ENCODE assay signal across 1 cellular context in genomic region chr16:29760567-29761279, GRCh38.
TF ChIP-seq lines count a peak whose summit lies in the region.

No MANE protein-coding gene starts in this region.

TF ChIP-seq in liver, 16 proteins besides CTCF, POLR2A, EP300 and RAD21:
- TF ChIP-seq NR2F2 (IDR thresholded peaks at IDR 0.05): no peak
- peak; percentile 80 to 88 for TF ChIP-seq HNF4A (conservative IDR thresholded peaks at IDR 0.05)
- no peak for TF ChIP-seq FOXA2 (IDR thresholded peaks at IDR 0.05)
- TF ChIP-seq ATF3 (IDR thresholded peaks at IDR 0.05): no peak
- TF ChIP-seq TAF1 (conservative IDR thresholded peaks at IDR 0.05): no peak
- TF ChIP-seq SP1 (IDR thresholded peaks at IDR 0.05): peak; percentile 61
- TF ChIP-seq, protein P1, sequence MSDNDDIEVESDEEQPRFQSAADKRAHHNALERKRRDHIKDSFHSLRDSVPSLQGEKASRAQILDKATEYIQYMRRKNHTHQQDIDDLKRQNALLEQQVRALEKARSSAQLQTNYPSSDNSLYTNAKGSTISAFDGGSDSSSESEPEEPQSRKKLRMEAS (IDR thresholded peaks at IDR 0.05): no peak
- TF ChIP-seq, protein P2, sequence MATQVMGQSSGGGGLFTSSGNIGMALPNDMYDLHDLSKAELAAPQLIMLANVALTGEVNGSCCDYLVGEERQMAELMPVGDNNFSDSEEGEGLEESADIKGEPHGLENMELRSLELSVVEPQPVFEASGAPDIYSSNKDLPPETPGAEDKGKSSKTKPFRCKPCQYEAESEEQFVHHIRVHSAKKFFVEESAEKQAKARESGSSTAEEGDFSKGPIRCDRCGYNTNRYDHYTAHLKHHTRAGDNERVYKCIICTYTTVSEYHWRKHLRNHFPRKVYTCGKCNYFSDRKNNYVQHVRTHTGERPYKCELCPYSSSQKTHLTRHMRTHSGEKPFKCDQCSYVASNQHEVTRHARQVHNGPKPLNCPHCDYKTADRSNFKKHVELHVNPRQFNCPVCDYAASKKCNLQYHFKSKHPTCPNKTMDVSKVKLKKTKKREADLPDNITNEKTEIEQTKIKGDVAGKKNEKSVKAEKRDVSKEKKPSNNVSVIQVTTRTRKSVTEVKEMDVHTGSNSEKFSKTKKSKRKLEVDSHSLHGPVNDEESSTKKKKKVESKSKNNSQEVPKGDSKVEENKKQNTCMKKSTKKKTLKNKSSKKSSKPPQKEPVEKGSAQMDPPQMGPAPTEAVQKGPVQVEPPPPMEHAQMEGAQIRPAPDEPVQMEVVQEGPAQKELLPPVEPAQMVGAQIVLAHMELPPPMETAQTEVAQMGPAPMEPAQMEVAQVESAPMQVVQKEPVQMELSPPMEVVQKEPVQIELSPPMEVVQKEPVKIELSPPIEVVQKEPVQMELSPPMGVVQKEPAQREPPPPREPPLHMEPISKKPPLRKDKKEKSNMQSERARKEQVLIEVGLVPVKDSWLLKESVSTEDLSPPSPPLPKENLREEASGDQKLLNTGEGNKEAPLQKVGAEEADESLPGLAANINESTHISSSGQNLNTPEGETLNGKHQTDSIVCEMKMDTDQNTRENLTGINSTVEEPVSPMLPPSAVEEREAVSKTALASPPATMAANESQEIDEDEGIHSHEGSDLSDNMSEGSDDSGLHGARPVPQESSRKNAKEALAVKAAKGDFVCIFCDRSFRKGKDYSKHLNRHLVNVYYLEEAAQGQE (IDR thresholded peaks at IDR 0.05): no peak
- TF ChIP-seq FOXA1 (IDR thresholded peaks at IDR 0.05): no peak
- peak; percentile 46 for TF ChIP-seq HNF4G (IDR thresholded peaks at IDR 0.05)
- no peak for TF ChIP-seq YY1 (IDR thresholded peaks at IDR 0.05)
- TF ChIP-seq JUND (IDR thresholded peaks at IDR 0.05): no peak
- TF ChIP-seq ZBTB33 (IDR thresholded peaks at IDR 0.05): no peak
- no peak for TF ChIP-seq EGR1 (IDR thresholded peaks at IDR 0.05; ENCODE audit: low read depth in 2 of 2)
- peak; percentile 33 to 49 for TF ChIP-seq RXRA (IDR thresholded peaks at IDR 0.05)
- no peak for TF ChIP-seq GABPA (IDR thresholded peaks at IDR 0.05 in 1 of 2, conservative IDR thresholded peaks at IDR 0.05 in 1 of 2)
TF ChIP-seq in liver: peak in this region for 4.
